8 cellular contexts compared by ENCODE assay signal in genomic region chr1:35557611-35558373, GRCh38. TPM values are rescaled to one million over a fixed set of nuclear protein-coding genes. Genes with fewer than 3 reads are reported as not detected.
DNase-seq lines count a peak whose midpoint lies in the region; ATAC-seq and TF ChIP-seq lines count a peak whose summit lies in the region.

A gene with protein sequence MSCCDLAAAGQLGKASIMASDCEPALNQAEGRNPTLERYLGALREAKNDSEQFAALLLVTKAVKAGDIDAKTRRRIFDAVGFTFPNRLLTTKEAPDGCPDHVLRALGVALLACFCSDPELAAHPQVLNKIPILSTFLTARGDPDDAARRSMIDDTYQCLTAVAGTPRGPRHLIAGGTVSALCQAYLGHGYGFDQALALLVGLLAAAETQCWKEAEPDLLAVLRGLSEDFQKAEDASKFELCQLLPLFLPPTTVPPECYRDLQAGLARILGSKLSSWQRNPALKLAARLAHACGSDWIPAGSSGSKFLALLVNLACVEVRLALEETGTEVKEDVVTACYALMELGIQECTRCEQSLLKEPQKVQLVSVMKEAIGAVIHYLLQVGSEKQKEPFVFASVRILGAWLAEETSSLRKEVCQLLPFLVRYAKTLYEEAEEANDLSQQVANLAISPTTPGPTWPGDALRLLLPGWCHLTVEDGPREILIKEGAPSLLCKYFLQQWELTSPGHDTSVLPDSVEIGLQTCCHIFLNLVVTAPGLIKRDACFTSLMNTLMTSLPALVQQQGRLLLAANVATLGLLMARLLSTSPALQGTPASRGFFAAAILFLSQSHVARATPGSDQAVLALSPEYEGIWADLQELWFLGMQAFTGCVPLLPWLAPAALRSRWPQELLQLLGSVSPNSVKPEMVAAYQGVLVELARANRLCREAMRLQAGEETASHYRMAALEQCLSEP (plus strand): TSS chr1:35557799. CDS start chr1:35558191, 392 bp downstream.

- peak within 1 kb of the TSS; percentile 85 to 94 for H3K27ac ChIP-seq in thoracic aorta

- H3K27me3 ChIP-seq in GM06990 (replicated peaks; ENCODE audit: control insufficient read depth, insufficient read depth, low read length) (no peaks in the 10 kb centered on the region), thoracic aorta (replicated peaks; ENCODE audit: insufficient read depth) (no peaks in the 10 kb centered on the region)

- ATAC-seq in HG02588 (IDR thresholded peaks at IDR 0.05; ENCODE audit: unreplicated experiment) (peak; percentile 78), omental fat pad (ENCODE audit: low FRiP score) (peak; percentile 94), thoracic aorta (ENCODE audit: insufficient number of reproducible peaks, low FRiP score, low read depth) (peak; percentile 85)
- ATAC-seq in activated naive CD4-positive, alpha-beta T cell treated with anti-CD3 and anti-CD28 coated beads, Interleukin-2, amount 50 U/mL, for 72 hours: peak; percentile 92 to 93

- peak within 1 kb of the TSS; percentile 75 for H3K4me3 ChIP-seq in GM06990 (replicated peaks; ENCODE audit: low read depth, low read length)
- H3K4me3 ChIP-seq in thoracic aorta: peak within 1 kb of the TSS; percentile 94

- DNase-seq in GM06990 (ENCODE audit: extremely low read depth, insufficient read length) (peak; percentile 95), NCI-H1092 treated with DMSO at 0.1 percent for 48 hours (lab: John Stamatoyannopoulos, UW) (peak; percentile 97), SKM-1 (lab: John Stamatoyannopoulos, UW; ENCODE audit: unreplicated experiment) (peak; percentile 91), glomerular endothelial cell (ENCODE audit: extremely low read depth, low read depth, low spot score) (peak; percentile 56), omental fat pad (ENCODE audit: low spot score) (peak; percentile 80), thoracic aorta (ENCODE audit: low spot score) (peak; percentile 92)
- peak; percentile 93 to 98 for DNase-seq in activated naive CD4-positive, alpha-beta T cell treated with anti-CD3 and anti-CD28 coated beads, Interleukin-2, amount 50 U/mL, for 72 hours (ENCODE audit: low spot score in 2 of 2)

- TF ChIP-seq CTCF in GM06990 (IDR thresholded peaks at IDR 0.05; ENCODE audit: insufficient read depth, low read length, poor library complexity, severe bottlenecking): no peak
- no peak for TF ChIP-seq CTCF in omental fat pad (IDR thresholded peaks at IDR 0.05)
- TF ChIP-seq CTCF in thoracic aorta (IDR thresholded peaks at IDR 0.05): no peak

- H3K9me3 ChIP-seq in thoracic aorta: no peaks in the 10 kb centered on the region

- peak within 1 kb of the TSS; percentile 98 to 99 for H3K27ac Mint-ChIP-seq in activated naive CD4-positive, alpha-beta T cell treated with anti-CD3 and anti-CD28 coated beads, Interleukin-2, amount 50 U/mL, for 72 hours

- peaks cover 20 to 56% of the 10 kb centered on the region in 2 donors for H3K4me1 ChIP-seq in thoracic aorta (ENCODE audit: control insufficient read depth in 1 of 2, low read depth in 2 of 2)

- H3K36me3 ChIP-seq in GM06990 (ENCODE audit: control insufficient read depth, insufficient read depth, low read length) (peaks cover 19% of the 10 kb centered on the region), thoracic aorta (peaks cover 2% of the 10 kb centered on the region)

- peaks cover 1 to 12% of the 10 kb centered on the region in 2 donors for H3K36me3 Mint-ChIP-seq in activated naive CD4-positive, alpha-beta T cell treated with anti-CD3 and anti-CD28 coated beads, Interleukin-2, amount 50 U/mL, for 72 hours

- no peaks in the 10 kb centered on the region for H3K9me3 Mint-ChIP-seq in activated naive CD4-positive, alpha-beta T cell treated with anti-CD3 and anti-CD28 coated beads, Interleukin-2, amount 50 U/mL, for 72 hours

RNA-seq across cellular contexts. Expression of the gene that starts here (rescaled TPM):
- 10 to 100 TPM; 16.6 to 25.1 TPM for total RNA-seq in activated naive CD4-positive, alpha-beta T cell treated with anti-CD3 and anti-CD28 coated beads, Interleukin-2, amount 50 U/mL, for 72 hours
- total RNA-seq in glomerular endothelial cell (23.4 and 28.5 TPM in 2 replicates), omental fat pad (10 to 100 TPM; 12.2 to 20.9 (median 15.1) TPM), thoracic aorta (10 to 100 TPM; 21.0 to 39.0 TPM)

Comparison
In these comparisons a context has a peak if more than half of its experiments do, and no peak if none do; other contexts are left out.
1. Peak in every context shown above with its lines: DNase-seq, ATAC-seq, H3K4me3 ChIP-seq and H3K27ac ChIP-seq.